In genomic region chr22:39308614-39309363, GRCh38 we compare ENCODE assay signal across 8 cellular contexts. TPM values are rescaled to one million over a fixed set of nuclear protein-coding genes. Genes with fewer than 3 reads are reported as not detected.
DNase-seq lines count a peak whose midpoint lies in the region; ATAC-seq, FAIRE-seq and TF ChIP-seq lines count a peak whose summit lies in the region.

No MANE protein-coding gene starts in this region.

- no peaks in the 10 kb centered on the region for H3K27me3 Mint-ChIP-seq in naive thymus-derived CD8-positive, alpha-beta T cell

- TF ChIP-seq POLR2A in GM12892 (IDR thresholded peaks at IDR 0.05; ENCODE audit: low read depth, low read length) = no peak

- POLR2A ChIA-PET in naive thymus-derived CD8-positive, alpha-beta T cell (lab: Charles Lee) = interaction anchor here (0.7 to 4.5 kb wide), 5 partner anchors 9 to 156 kb away, joined by 3 to 62 read pairs (median 4); partner anchors contain the start of genes CBX7 and RPL3

- DNase-seq in CD1c-positive myeloid dendritic cell (ENCODE audit: extremely low spot score) (peak; percentile 92), NCI-H460 (ENCODE audit: extremely low read depth, low read depth) (peak; percentile 69), dermis microvascular lymphatic vessel endothelial cell (ENCODE audit: low read depth in 2 of 2) (peak; percentile 70 to 91), midbrain (lab: John Stamatoyannopoulos, UW) (no peak), GM12892 (ENCODE audit: insufficient read length) (no peak)
- no peak for DNase-seq in naive thymus-derived CD8-positive, alpha-beta T cell
- DNase-seq in activated CD4-positive, alpha-beta T cell treated with anti-CD3 and anti-CD28 coated beads, Interleukin-2, amount 50 U/mL, for 1 hour = no peak

- H3K4me3 Mint-ChIP-seq in naive thymus-derived CD8-positive, alpha-beta T cell = peak overlapping the region in 1 of 10 donors; percentile 5

- peaks cover 0 to 27% (median 0%) of the 10 kb centered on the region in 3 donors for H3K36me3 Mint-ChIP-seq in naive thymus-derived CD8-positive, alpha-beta T cell

- FAIRE-seq in GM12892 (lab: Jason Lieb, UNC) = no peak

- ATAC-seq in naive thymus-derived CD8-positive, alpha-beta T cell = no peak
- no peak for ATAC-seq in GM19023 (IDR thresholded peaks at IDR 0.05; ENCODE audit: unreplicated experiment)

- no peaks in the 10 kb centered on the region for H3K9me3 Mint-ChIP-seq in naive thymus-derived CD8-positive, alpha-beta T cell

- peak overlapping the region in 8 of 10 donors; percentile 2 to 74 (median 44) for H3K27ac Mint-ChIP-seq in naive thymus-derived CD8-positive, alpha-beta T cell

- H3K4me1 Mint-ChIP-seq in naive thymus-derived CD8-positive, alpha-beta T cell = peaks cover 5 to 27% (median 16%) of the 10 kb centered on the region in 4 donors

RNA-seq across cellular contexts. Expression of gene RPL3, which starts 10.6 kb away (rescaled TPM):
- total RNA-seq in NCI-H460 (2014; rRNA removed; shearing (Covaris generic)) = 1,994 and 2,502 TPM in 2 replicates
- polyA plus RNA-seq in NCI-H460 (2014; cell fraction: nucleus; rRNA removed) = 1,765 and 1,766 TPM in 2 replicates
- 2,576 and 3,971 TPM in 2 replicates for total RNA-seq in dermis microvascular lymphatic vessel endothelial cell
- 1,000 to 10,000 TPM; 3,621 to 3,622 TPM for total RNA-seq in naive thymus-derived CD8-positive, alpha-beta T cell
- polyA plus RNA-seq in naive thymus-derived CD8-positive, alpha-beta T cell = 1,000 to 10,000 TPM; 4,219 to 5,383 (median 4,759) TPM
- 4,953 TPM for polyA plus RNA-seq in GM12892 (2012; ENCODE audit: missing spikeins)

RNA-seq across cellular contexts. Expression of gene SYNGR1, which starts 41.0 kb away (rescaled TPM):
- total RNA-seq in NCI-H460 (2014; rRNA removed; shearing (Covaris generic)) = 3.1 and 7.0 TPM in 2 replicates
- 6.5 and 16.3 TPM in 2 replicates for polyA plus RNA-seq in NCI-H460 (2014; cell fraction: nucleus; rRNA removed)
- 0.39 and 0.89 TPM in 2 replicates for total RNA-seq in dermis microvascular lymphatic vessel endothelial cell
- total RNA-seq in naive thymus-derived CD8-positive, alpha-beta T cell = 10 to 100 TPM in 1 of 2 experiments, 1 to 10 TPM in 1; 10.0 to 11.4 TPM
- 10 to 100 TPM; 10.1 to 14.8 (median 12.0) TPM for polyA plus RNA-seq in naive thymus-derived CD8-positive, alpha-beta T cell
- 3.1 TPM for polyA plus RNA-seq in GM12892 (2012; ENCODE audit: missing spikeins)

Comparison
In these comparisons a context has a peak if more than half of its experiments do, and no peak if none do; other contexts are left out.
1. DNase-seq: peak in CD1c-positive myeloid dendritic cell (single experiment), NCI-H460 (single experiment) and dermis microvascular lymphatic vessel endothelial cell (2 of 2); none in naive thymus-derived CD8-positive, alpha-beta T cell (0 of 10), midbrain (single experiment), activated CD4-positive, alpha-beta T cell treated with anti-CD3 and anti-CD28 coated beads, Interleukin-2, amount 50 U/mL, for 1 hour (single experiment) and GM12892 (single experiment).